Comparison of ENCODE assay signal across 36 cellular contexts in the genomic region with DNA sequence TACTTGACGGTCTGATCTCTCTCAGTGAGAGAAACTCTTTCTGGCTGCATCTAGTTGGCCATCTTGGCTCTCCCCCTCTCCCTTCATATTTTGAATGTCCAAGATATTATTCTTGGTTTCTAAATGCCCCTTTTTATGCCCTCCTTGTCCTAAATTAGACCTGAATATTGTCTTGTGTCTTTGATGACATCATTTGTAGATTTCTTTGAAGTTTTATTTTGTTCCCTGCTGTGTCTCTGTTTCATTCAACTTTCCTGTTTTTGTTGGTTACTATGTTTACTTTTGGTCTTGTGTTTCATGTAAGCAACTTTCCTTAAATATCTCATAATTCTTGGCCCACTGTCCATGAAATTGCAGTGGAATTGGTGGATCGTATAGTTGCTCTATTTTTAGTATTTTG. TPM values are rescaled to one million over a fixed set of nuclear protein-coding genes. Genes with fewer than 3 reads are reported as not detected.
"Had no signal": no experiment of that assay in that cellular context is flagged by ENCODE, and none has a peak within 500 bp of the region (broad histone marks: within the 10 kb centered on the region; RNA-seq: fewer than 3 reads in every experiment).

No MANE protein-coding gene starts in this region.

- H3K27ac Mint-ChIP-seq: naive thymus-derived CD8-positive, alpha-beta T cell; natural killer cell treated with Interleukin-12 subunit alpha and Interleukin-12 subunit beta and Interleukin-15 and Interleukin-18, amount 100 ng/mL, for 72 hours; neural progenitor cell; progenitor cell of endocrine pancreas; stimulated activated naive B cell treated with anti-CD40 and anti-IgM and Interleukin-4, amounts not matched to agents 10 μg/mL and 1 μg/mL and 100 μg/mL, for 72 hours; stimulated activated naive CD8-positive, alpha-beta T cell treated with anti-CD3 and anti-CD28 coated beads, Interleukin-15, Interleukin-2, amounts not matched to agents 100 ng/mL and 50 ng/mL, for 24 hours had no signal

- H3K9me3 Mint-ChIP-seq: natural killer cell treated with Interleukin-12 subunit alpha and Interleukin-12 subunit beta and Interleukin-15 and Interleukin-18, amount 100 ng/mL, for 72 hours; stimulated activated naive CD8-positive, alpha-beta T cell treated with anti-CD3 and anti-CD28 coated beads, Interleukin-15, Interleukin-2, amounts not matched to agents 100 ng/mL and 50 ng/mL, for 24 hours had no signal

- H3K27me3 Mint-ChIP-seq: progenitor cell of endocrine pancreas; stimulated activated naive CD8-positive, alpha-beta T cell treated with anti-CD3 and anti-CD28 coated beads, Interleukin-15, Interleukin-2, amounts not matched to agents 100 ng/mL and 50 ng/mL, for 24 hours had no signal

- FAIRE-seq: urothelium cell line had no signal

- H3K9me3 ChIP-seq: ovary, psoas muscle, spleen, stomach, thoracic aorta, thyroid gland, tibial nerve, upper lobe of left lung, vagina had no signal

- H3K4me1 ChIP-seq: neural progenitor cell, parathyroid adenoma, psoas muscle, spleen, stomach, thyroid gland, tibial nerve, upper lobe of left lung, vagina had no signal

- H3K4me2 ChIP-seq: neural progenitor cell, smooth muscle cell had no signal

- ATAC-seq: naive thymus-derived CD8-positive, alpha-beta T cell; psoas muscle; right cardiac atrium; sciatic nerve; stimulated activated naive B cell treated with anti-CD40 and anti-IgM and Interleukin-4, amounts not matched to agents 10 μg/mL and 1 μg/mL and 100 μg/mL, for 72 hours had no signal

- H3K79me2 ChIP-seq: parathyroid adenoma had no signal

- H3K4me3 ChIP-seq: neural progenitor cell, ovary, psoas muscle, skin epidermis, smooth muscle cell, spleen, stomach, thoracic aorta, thyroid gland, tibial nerve, upper lobe of left lung, vagina had no signal

- H3K36me3 Mint-ChIP-seq: naive thymus-derived CD8-positive, alpha-beta T cell; natural killer cell treated with Interleukin-12 subunit alpha and Interleukin-12 subunit beta and Interleukin-15 and Interleukin-18, amount 100 ng/mL, for 72 hours; neural progenitor cell; stimulated activated naive B cell treated with anti-CD40 and anti-IgM and Interleukin-4, amounts not matched to agents 10 μg/mL and 1 μg/mL and 100 μg/mL, for 72 hours had no signal

- H3K9ac ChIP-seq: neural progenitor cell, parathyroid adenoma had no signal

- H3K27me3 ChIP-seq: neural progenitor cell, ovary, spleen, stomach, thyroid gland, tibial nerve, upper lobe of left lung, vagina had no signal

- H3K36me3 ChIP-seq: neural progenitor cell, ovary, spleen, stomach, thoracic aorta, thyroid gland, tibial nerve, upper lobe of left lung, vagina had no signal

- H3K4me3 Mint-ChIP-seq: naive thymus-derived CD8-positive, alpha-beta T cell; natural killer cell treated with Interleukin-12 subunit alpha and Interleukin-12 subunit beta and Interleukin-15 and Interleukin-18, amount 100 ng/mL, for 72 hours; neural progenitor cell; stimulated activated naive B cell treated with anti-CD40 and anti-IgM and Interleukin-4, amounts not matched to agents 10 μg/mL and 1 μg/mL and 100 μg/mL, for 72 hours; stimulated activated naive CD8-positive, alpha-beta T cell treated with anti-CD3 and anti-CD28 coated beads, Interleukin-15, Interleukin-2, amounts not matched to agents 100 ng/mL and 50 ng/mL, for 24 hours had no signal

- DNase-seq: naive thymus-derived CD8-positive, alpha-beta T cell; occipital lobe; ovary; posterior cingulate gyrus; psoas muscle; spleen; stimulated activated CD4-positive, alpha-beta T cell treated with anti-CD3 and anti-CD28 coated beads, Interleukin-12 subunit alpha, Interleukin-12 subunit beta, amount 100 ng/mL, for 4 hours; stimulated activated CD4-positive, alpha-beta T cell treated with anti-CD3 and anti-CD28 coated beads, Interleukin-1b, Interleukin-23, amount 100 ng/mL, for 48 hours; stimulated activated CD4-positive, alpha-beta T cell treated with anti-CD3 and anti-CD28 coated beads, Interleukin-4, amount 100 ng/mL, for 1 hour; stimulated activated CD4-positive, alpha-beta T cell treated with anti-CD3 and anti-CD28 coated beads, Interleukin-4, amount 100 ng/mL, for 4 hours; stimulated activated CD8-positive, alpha-beta memory T cell treated with anti-CD3 and anti-CD28 coated beads, Interleukin-4, amount 100 ng/mL, for 48 hours; stimulated activated naive B cell treated with anti-CD40 and anti-IgM and Interleukin-4, amounts not matched to agents 10 μg/mL and 1 μg/mL and 100 μg/mL, for 72 hours; stimulated activated naive CD4-positive, alpha-beta T cell treated with Interleukin-2 at 50 U/mL for 16 hours; stomach; thyroid gland; trophoblast cell had no signal

- H3K27ac ChIP-seq: neural progenitor cell, ovary, parathyroid adenoma, psoas muscle, skin epidermis, spleen, stomach, thoracic aorta, thyroid gland, tibial nerve, upper lobe of left lung, vagina had no signal

- H2AFZ ChIP-seq: neural progenitor cell, parathyroid adenoma had no signal

- H3K4me1 Mint-ChIP-seq: naive thymus-derived CD8-positive, alpha-beta T cell; stimulated activated naive B cell treated with anti-CD40 and anti-IgM and Interleukin-4, amounts not matched to agents 10 μg/mL and 1 μg/mL and 100 μg/mL, for 72 hours had no signal

RNA-seq across cellular contexts. Expression of a gene that starts 46.1 kb away (rescaled TPM):
- total RNA-seq: naive thymus-derived CD8-positive, alpha-beta T cell; natural killer cell treated with Interleukin-12 subunit alpha and Interleukin-12 subunit beta and Interleukin-15 and Interleukin-18, amount 100 ng/mL, for 72 hours; occipital lobe; osteoblast; ovary; progenitor cell of endocrine pancreas; psoas muscle; renal cortical epithelial cell; right cardiac atrium; sciatic nerve; smooth muscle cell; spleen; stomach; subcutaneous adipose tissue; temporal lobe; thoracic aorta; tibial nerve; upper lobe of left lung; ureter; vagina had no signal
- polyA plus RNA-seq: naive thymus-derived CD8-positive, alpha-beta T cell; neural cell; right cardiac atrium; spleen; stomach had no signal
